Comparison of ENCODE assay signal across 8 cellular contexts in genomic region chr12:57632369-57632897, GRCh38. TPM values are rescaled to one million over a fixed set of nuclear protein-coding genes. Genes with fewer than 3 reads are reported as not detected.
A peak's percentile ranks its signal among the peaks of the same experiment; 100 is the strongest.
DNase-seq lines count a peak whose midpoint lies in the region; ATAC-seq, FAIRE-seq and TF ChIP-seq lines count a peak whose summit lies in the region.

No MANE protein-coding gene starts in this region.

- CTCF ChIA-PET in A549 (lab: Yijun Ruan, JAX), result interaction anchor here (0.6 to 5.2 kb wide), 35 partner anchors 8 to 170 kb away, joined by 3 to 76 read pairs (median 4); no protein-coding TSS in a partner anchor
- CTCF ChIA-PET in OCI-LY7 (lab: Charles Lee; ENCODE audit: unreplicated experiment), result interaction anchor here (0.6 to 1.7 kb wide), 2 partner anchors 51 to 174 kb away, joined by 3 to 5 read pairs; no protein-coding TSS in a partner anchor
- CTCF ChIA-PET in HepG2 (lab: Yijun Ruan, JAX; ENCODE audit: low intra/inter-chr PET ratio, low total read pairs), result interaction anchor here (1.5 to 2.0 kb wide), 2 partner anchors 49 to 61 kb away, joined by 6 to 9 read pairs; partner anchors contain the start of gene OS9

- intact Hi-C loops in OCI-LY7 (cut with micrococcal nuclease; ENCODE audit: unreplicated experiment) (loop anchor here (5.0 kb wide), 1 partner anchor 60 kb away; the partner anchor contains the start of gene OS9), HepG2 (cut with micrococcal nuclease; ENCODE audit: unreplicated experiment) (loop anchor here (2.0 kb wide), 2 partner anchors 42 to 60 kb away; partner anchors contain the start of gene PIP4K2C)

- BruUV-seq in OCI-LY7 (replicated peaks; lab: Mats Ljungman, UMichigan) (no TSS peak), HepG2 (replicated peaks; lab: Mats Ljungman, UMichigan) (TSS peak; percentile 47)

- in situ Hi-C loops in HepG2 (cut with HindIII; ENCODE audit: extremely low pct_ligation_motif_present, low pct_unique_long_range_greater_than_20kb), result no loop called here

- no peak for TF ChIP-seq CTCF in A549 (IDR thresholded peaks at IDR 0.05)
- TF ChIP-seq CTCF in OCI-LY7 (conservative IDR thresholded peaks at IDR 0.05; ENCODE audit: low read length), result no peak
- no peak for TF ChIP-seq CTCF in HepG2 (CRISPR knock-in tag; IDR thresholded peaks at IDR 0.05)

- TF ChIP-seq EP300 in A549 (IDR thresholded peaks at IDR 0.05) (no peak), HepG2 (IDR thresholded peaks at IDR 0.05; ENCODE audit: low read depth in 2 of 2, low read length in 2 of 2) (no peak), HepG2 (CRISPR knock-in tag; IDR thresholded peaks at IDR 0.05; ENCODE audit: borderline replicate concordance) (no peak)

- H3K79me2 ChIP-seq in OCI-LY7 (ENCODE audit: insufficient read depth, low read depth, low read length), result no peaks in the 10 kb centered on the region
- H3K79me2 ChIP-seq in HepG2 (ENCODE audit: insufficient read depth, low read length), result no peaks in the 10 kb centered on the region

- peak overlapping the region; percentile 63; the same call in 1 of the 2 replicates for H3K9ac ChIP-seq in HepG2 (ENCODE audit: insufficient read depth, low read depth, low read length)

- H3K4me3 ChIP-seq in A549 (peak overlapping the region; percentile 83), OCI-LY7 (ENCODE audit: low read depth, low read length, poor library complexity, severe bottlenecking) (peak overlapping the region; percentile 58), HepG2 (replicated peaks in 1 of 3; ENCODE audit: insufficient read depth in 1 of 3, low read depth in 2 of 3, low read length in 3 of 3) (peak overlapping the region; percentile 66 to 77 (median 68)), thymus (ENCODE audit: low read length) (peak overlapping the region; percentile 44)

- no peaks in the 10 kb centered on the region; a peak in 1 of 5 replicates for H3K27me3 ChIP-seq in HepG2 (ENCODE audit: control insufficient read depth in 1 of 2, insufficient read depth in 2 of 2, low read length in 2 of 2)
- H3K27me3 ChIP-seq in thymus (ENCODE audit: control insufficient read depth, insufficient read depth), result peaks cover 65% of the 10 kb centered on the region

- no peaks in the 10 kb centered on the region for H3K36me3 ChIP-seq in OCI-LY7 (ENCODE audit: insufficient read depth, low read length)
- H3K36me3 ChIP-seq in HepG2 (replicated peaks in 1 of 2; ENCODE audit: control insufficient read depth in 1 of 2, insufficient read depth in 2 of 2, low read length in 2 of 2), result 0 out of 5 replicates have a peak, but pooled peaks cover 0 to 3% of the 10 kb centered on the region in 2 experiments
- H3K36me3 ChIP-seq in thymus (ENCODE audit: control insufficient read depth, insufficient read depth), result no peaks in the 10 kb centered on the region

- ATAC-seq in A549, result peak; percentile 45 to 62
- ATAC-seq in GM18502 (IDR thresholded peaks at IDR 0.05; ENCODE audit: poor library complexity, unreplicated experiment), result peak; percentile 4
- peak; percentile 75 for ATAC-seq in HepG2
- no peak for ATAC-seq in HG03025 (IDR thresholded peaks at IDR 0.05; ENCODE audit: low FRiP score, unreplicated experiment)

- peaks cover 13% of the 10 kb centered on the region for H3K4me1 ChIP-seq in A549
- H3K4me1 ChIP-seq in OCI-LY7 (ENCODE audit: insufficient read depth, low read length, poor library complexity, severe bottlenecking), result no peaks in the 10 kb centered on the region
- H3K4me1 ChIP-seq in HepG2 (ENCODE audit: insufficient read depth, low read length), result peaks cover 22% of the 10 kb centered on the region
- H3K4me1 ChIP-seq in thymus (ENCODE audit: control insufficient read depth, insufficient read depth, low read length), result no peaks in the 10 kb centered on the region

- DNase-seq in A549 (ENCODE audit: low read depth in 1 of 2, low spot score in 1 of 2) (peak in 1 of 2 experiments; percentile 43), OCI-LY7 (ENCODE audit: low spot score) (no peak), HepG2 (ENCODE audit: low spot score) (no peak), SIG-M5 treated with dmso at 0.1 percent for 504 hours (lab: John Stamatoyannopoulos, UW; ENCODE audit: unreplicated experiment) (no peak)
- DNase-seq in central memory CD4-positive, alpha-beta T cell, result peak; percentile 17

- no peaks in the 10 kb centered on the region for H3K9me3 ChIP-seq in A549
- no peaks in the 10 kb centered on the region for H3K9me3 ChIP-seq in OCI-LY7 (ENCODE audit: low read length)
- no peaks in the 10 kb centered on the region for H3K9me3 ChIP-seq in HepG2 (ENCODE audit: low read length)
- no peaks in the 10 kb centered on the region for H3K9me3 ChIP-seq in thymus (ENCODE audit: control insufficient read depth)

- 2% methylated on average over 10 of the region's 44 CpGs for WGBS in A549 (ENCODE audit: missing lambda C conversion rate)
- 8% methylated on average over 18 of the region's 44 CpGs for WGBS in HepG2 (ENCODE audit: low lambda C conversion rate)
- 1% methylated on average over 44 of the region's 44 CpGs for WGBS in thymus

- TF ChIP-seq POLR2A in A549 (IDR thresholded peaks at IDR 0.05; ENCODE audit: low read length) (peak; percentile 16; the same call in 1 of the 2 replicates), HepG2 (IDR thresholded peaks at IDR 0.05; ENCODE audit: insufficient read depth in 1 of 2, low read depth in 2 of 2, low read length in 2 of 2) (no peak)

- FAIRE-seq in A549 (lab: Jason Lieb, UNC) (no peak), HepG2 (lab: Jason Lieb, UNC) (no peak)

- H3K4me2 ChIP-seq in A549 (peak overlapping the region; percentile 97), OCI-LY7 (ENCODE audit: low read length) (peak overlapping the region; percentile 81), HepG2 (ENCODE audit: low read depth, low read length) (peak overlapping the region; percentile 87)

- TF ChIP-seq RAD21 in A549 (conservative IDR thresholded peaks at IDR 0.05 in 1 of 2, IDR thresholded peaks at IDR 0.05 in 1 of 2) (no peak), HepG2 (CRISPR knock-in tag; IDR thresholded peaks at IDR 0.05) (no peak)

- H3K27ac ChIP-seq in A549, result peak overlapping the region; percentile 94
- no peak overlapping the region for H3K27ac ChIP-seq in OCI-LY7 (ENCODE audit: low read depth, low read length, poor library complexity, severe bottlenecking)
- no peak overlapping the region for H3K27ac ChIP-seq in HepG2 (ENCODE audit: extremely low read length, insufficient read depth, low read length)
- H3K27ac ChIP-seq in thymus (ENCODE audit: low read depth), result no peak overlapping the region

- H2AFZ ChIP-seq in OCI-LY7 (ENCODE audit: low read length) (peak overlapping the region; percentile 29; the same call in 1 of the 2 replicates), HepG2 (ENCODE audit: low read length) (no peak overlapping the region)

- H3K9me2 ChIP-seq in OCI-LY7 (ENCODE audit: insufficient read depth, low read length), result no peaks in the 10 kb centered on the region

- no peaks in the 10 kb centered on the region for H4K20me1 ChIP-seq in OCI-LY7 (ENCODE audit: insufficient read depth, low read length)
- H4K20me1 ChIP-seq in HepG2 (ENCODE audit: insufficient read depth, low read length), result no peaks in the 10 kb centered on the region

- POLR2A ChIA-PET in A549 (lab: Yijun Ruan, JAX), result no interaction called here
- POLR2A ChIA-PET in OCI-LY7 (lab: Charles Lee), result interaction anchor here (0.5 to 0.6 kb wide), 2 partner anchors 300 to 955 kb away, joined by 3 to 4 read pairs; no protein-coding TSS in a partner anchor
- POLR2A ChIA-PET in HepG2 (lab: Yijun Ruan, JAX), result interaction anchor here (0.6 to 1.1 kb wide), 5 partner anchors 10 to 116 kb away, joined by 3 to 4 read pairs (median 3); partner anchors contain the start of gene DDIT3

RNA-seq across cellular contexts. Expression of gene B4GALNT1, which starts 0.6 kb away (rescaled TPM):
- polyA plus RNA-seq in A549 (2011; rRNA removed), result 25.7 and 27.0 TPM in 2 replicates
- polyA plus RNA-seq in A549 (2012; cell fraction: cytosol; rRNA removed), result 54.1 and 77.8 TPM in 2 replicates
- 109 and 163 TPM in 2 replicates for polyA plus RNA-seq in A549 (2012; cell fraction: nucleus; rRNA removed)
- 33.2 to 35.1 TPM (median 33.4 TPM) in 3 replicates for polyA plus RNA-seq in A549 (2017; fragmentation: RNase III; extraction: RNeasy Plus Mini Kit Qiagen cat#74134 plus additional on column Dnase treatment)
- polyA minus RNA-seq in A549 (2011; rRNA and poly(A)+ RNA removed), result 31.2 and 40.5 TPM in 2 replicates
- total RNA-seq in OCI-LY7 (2014; rRNA removed; shearing (Covaris generic)), result 1.1 and 1.2 TPM in 2 replicates
- 3.1 and 3.8 TPM in 2 replicates for total RNA-seq in OCI-LY7 (2022)
- 1.9 and 4.5 TPM in 2 replicates for total RNA-seq in HepG2 (2016; rRNA removed; fragmentation: Illumina TruSeq; extraction: Trizol)
- total RNA-seq in HepG2 (2016; cell fraction: cytosol; rRNA removed; fragmentation: Illumina TruSeq; extraction: Trizol; ENCODE audit: low read depth), result 1.8 and 2.2 TPM in 2 replicates
- 2.9 and 5.7 TPM in 2 replicates for total RNA-seq in HepG2 (2016; cell fraction: insoluble cytoplasmic fraction; rRNA removed; fragmentation: Illumina TruSeq; extraction: Trizol)
- total RNA-seq in HepG2 (2016; cell fraction: membrane; rRNA removed; fragmentation: Illumina TruSeq; extraction: Trizol), result 2.5 and 3.5 TPM in 2 replicates
- 5.8 and 8.3 TPM in 2 replicates for total RNA-seq in HepG2 (2016; cell fraction: nucleus; rRNA removed; fragmentation: Illumina TruSeq; extraction: Trizol)
- polyA plus RNA-seq in HepG2 (2011; rRNA removed), result 5.4 and 5.9 TPM in 2 replicates
- 2.9 and 4.0 TPM in 2 replicates for polyA plus RNA-seq in HepG2 (2011; cell fraction: cytosol; rRNA removed)
- polyA plus RNA-seq in HepG2 (2011; cell fraction: nucleus; rRNA removed), result 18.7 and 19.0 TPM in 2 replicates
- 1.8 and 3.8 TPM in 2 replicates for polyA plus RNA-seq in HepG2 (2012)
- 0.94 and 1.2 TPM in 2 replicates for polyA plus RNA-seq in HepG2 (2016; cell fraction: cytosol; fragmentation: Illumina TruSeq; extraction: Trizol; ENCODE audit: low read depth)
- polyA plus RNA-seq in HepG2 (2016; cell fraction: insoluble cytoplasmic fraction; fragmentation: Illumina TruSeq; extraction: Trizol; ENCODE audit: low read depth), result 3.4 and 3.9 TPM in 2 replicates
- 2.4 and 2.9 TPM in 2 replicates for polyA plus RNA-seq in HepG2 (2016; cell fraction: membrane; fragmentation: Illumina TruSeq; extraction: Trizol; ENCODE audit: low read depth)
- polyA plus RNA-seq in HepG2 (2016; cell fraction: nucleus; fragmentation: Illumina TruSeq; extraction: Trizol; ENCODE audit: insufficient read depth, low read depth), result 13.0 and 13.7 TPM in 2 replicates
- 8.1 and 22.4 TPM in 2 replicates for polyA minus RNA-seq in HepG2 (2011; rRNA and poly(A)+ RNA removed; ENCODE audit: low replicate concordance)
- 2.5 and 3.0 TPM in 2 replicates for polyA minus RNA-seq in HepG2 (2011; cell fraction: cytosol; rRNA and poly(A)+ RNA removed)
- 8.2 and 8.8 TPM in 2 replicates for polyA minus RNA-seq in HepG2 (2011; cell fraction: nucleus; rRNA and poly(A)+ RNA removed)
- polyA plus RNA-seq in thymus, result 1.3 TPM

RNA-seq across cellular contexts. Expression of gene ARHGEF25, which starts 21.2 kb away (rescaled TPM):
- polyA plus RNA-seq in A549 (2011; rRNA removed) (9.3 and 9.9 TPM in 2 replicates), A549 (2017; fragmentation: RNase III; extraction: RNeasy Plus Mini Kit Qiagen cat#74134 plus additional on column Dnase treatment) (8.0 to 13.8 TPM (median 11.9 TPM) in 3 replicates), HepG2 (2011; rRNA removed) (12.5 and 15.3 TPM in 2 replicates), thymus (8.5 TPM)
- polyA plus RNA-seq in A549 (2012; cell fraction: cytosol; rRNA removed), result 8.2 and 9.6 TPM in 2 replicates
- 21.2 and 25.6 TPM in 2 replicates for polyA plus RNA-seq in A549 (2012; cell fraction: nucleus; rRNA removed)
- 5.6 and 9.4 TPM in 2 replicates for polyA minus RNA-seq in A549 (2011; rRNA and poly(A)+ RNA removed)
- not detected in 2 replicates for total RNA-seq in OCI-LY7 (2014; rRNA removed; shearing (Covaris generic))
- total RNA-seq in OCI-LY7 (2022) (not detected in 2 replicates), HepG2 (2016; rRNA removed; fragmentation: Illumina TruSeq; extraction: Trizol) (10.1 and 11.5 TPM in 2 replicates)
- total RNA-seq in HepG2 (2016; cell fraction: cytosol; rRNA removed; fragmentation: Illumina TruSeq; extraction: Trizol; ENCODE audit: low read depth), result 8.4 and 8.9 TPM in 2 replicates
- 8.3 and 14.8 TPM in 2 replicates for total RNA-seq in HepG2 (2016; cell fraction: insoluble cytoplasmic fraction; rRNA removed; fragmentation: Illumina TruSeq; extraction: Trizol)
- 16.1 and 18.0 TPM in 2 replicates for total RNA-seq in HepG2 (2016; cell fraction: membrane; rRNA removed; fragmentation: Illumina TruSeq; extraction: Trizol)
- total RNA-seq in HepG2 (2016; cell fraction: nucleus; rRNA removed; fragmentation: Illumina TruSeq; extraction: Trizol), result 9.2 and 9.6 TPM in 2 replicates
- 8.5 and 8.9 TPM in 2 replicates for polyA plus RNA-seq in HepG2 (2011; cell fraction: cytosol; rRNA removed)
- 77.8 and 83.0 TPM in 2 replicates for polyA plus RNA-seq in HepG2 (2011; cell fraction: nucleus; rRNA removed)
- 15.4 and 15.7 TPM in 2 replicates for polyA plus RNA-seq in HepG2 (2012)
- polyA plus RNA-seq in HepG2 (2016; cell fraction: cytosol; fragmentation: Illumina TruSeq; extraction: Trizol; ENCODE audit: low read depth), result 6.4 and 8.2 TPM in 2 replicates
- 8.6 and 9.4 TPM in 2 replicates for polyA plus RNA-seq in HepG2 (2016; cell fraction: insoluble cytoplasmic fraction; fragmentation: Illumina TruSeq; extraction: Trizol; ENCODE audit: low read depth)
- 11.4 and 11.5 TPM in 2 replicates for polyA plus RNA-seq in HepG2 (2016; cell fraction: membrane; fragmentation: Illumina TruSeq; extraction: Trizol; ENCODE audit: low read depth)
- polyA plus RNA-seq in HepG2 (2016; cell fraction: nucleus; fragmentation: Illumina TruSeq; extraction: Trizol; ENCODE audit: insufficient read depth, low read depth), result 21.2 and 28.6 TPM in 2 replicates
- polyA minus RNA-seq in HepG2 (2011; rRNA and poly(A)+ RNA removed; ENCODE audit: low replicate concordance), result 6.2 TPM in 1 of 2 replicates, not detected in the other
- polyA minus RNA-seq in HepG2 (2011; cell fraction: cytosol; rRNA and poly(A)+ RNA removed), result 2.9 and 3.3 TPM in 2 replicates
- 11.8 and 12.6 TPM in 2 replicates for polyA minus RNA-seq in HepG2 (2011; cell fraction: nucleus; rRNA and poly(A)+ RNA removed)

RNA-seq across cellular contexts. Expression of gene DTX3, which starts 27.8 kb away (rescaled TPM):
- polyA plus RNA-seq in A549 (2011; rRNA removed), result 21.7 and 29.6 TPM in 2 replicates
- 25.2 and 28.8 TPM in 2 replicates for polyA plus RNA-seq in A549 (2012; cell fraction: cytosol; rRNA removed)
- 113 and 120 TPM in 2 replicates for polyA plus RNA-seq in A549 (2012; cell fraction: nucleus; rRNA removed)
- polyA plus RNA-seq in A549 (2017; fragmentation: RNase III; extraction: RNeasy Plus Mini Kit Qiagen cat#74134 plus additional on column Dnase treatment), result 18.1 to 26.2 TPM (median 24.7 TPM) in 3 replicates
- 17.1 and 17.7 TPM in 2 replicates for polyA minus RNA-seq in A549 (2011; rRNA and poly(A)+ RNA removed)
- not detected in 2 replicates for total RNA-seq in OCI-LY7 (2014; rRNA removed; shearing (Covaris generic))
- 0.11 TPM in 1 of 2 replicates, not detected in the other for total RNA-seq in OCI-LY7 (2022)
- 5.4 and 9.0 TPM in 2 replicates for total RNA-seq in HepG2 (2016; rRNA removed; fragmentation: Illumina TruSeq; extraction: Trizol)
- total RNA-seq in HepG2 (2016; cell fraction: cytosol; rRNA removed; fragmentation: Illumina TruSeq; extraction: Trizol; ENCODE audit: low read depth), result 4.1 and 4.8 TPM in 2 replicates
- total RNA-seq in HepG2 (2016; cell fraction: insoluble cytoplasmic fraction; rRNA removed; fragmentation: Illumina TruSeq; extraction: Trizol), result 4.3 and 9.2 TPM in 2 replicates
- 8.4 and 9.4 TPM in 2 replicates for total RNA-seq in HepG2 (2016; cell fraction: membrane; rRNA removed; fragmentation: Illumina TruSeq; extraction: Trizol)
- 9.5 and 11.0 TPM in 2 replicates for total RNA-seq in HepG2 (2016; cell fraction: nucleus; rRNA removed; fragmentation: Illumina TruSeq; extraction: Trizol)
- 27.2 and 28.7 TPM in 2 replicates for polyA plus RNA-seq in HepG2 (2011; rRNA removed)
- polyA plus RNA-seq in HepG2 (2011; cell fraction: cytosol; rRNA removed), result 13.0 and 16.9 TPM in 2 replicates
- polyA plus RNA-seq in HepG2 (2011; cell fraction: nucleus; rRNA removed), result 170 and 204 TPM in 2 replicates
- 11.6 and 13.9 TPM in 2 replicates for polyA plus RNA-seq in HepG2 (2012)
- polyA plus RNA-seq in HepG2 (2016; cell fraction: cytosol; fragmentation: Illumina TruSeq; extraction: Trizol; ENCODE audit: low read depth), result 4.0 and 4.6 TPM in 2 replicates
- polyA plus RNA-seq in HepG2 (2016; cell fraction: insoluble cytoplasmic fraction; fragmentation: Illumina TruSeq; extraction: Trizol; ENCODE audit: low read depth), result 6.2 and 8.3 TPM in 2 replicates
- polyA plus RNA-seq in HepG2 (2016; cell fraction: membrane; fragmentation: Illumina TruSeq; extraction: Trizol; ENCODE audit: low read depth), result 9.6 and 10.1 TPM in 2 replicates
- 29.4 and 32.9 TPM in 2 replicates for polyA plus RNA-seq in HepG2 (2016; cell fraction: nucleus; fragmentation: Illumina TruSeq; extraction: Trizol; ENCODE audit: insufficient read depth, low read depth)
- polyA minus RNA-seq in HepG2 (2011; rRNA and poly(A)+ RNA removed; ENCODE audit: low replicate concordance), result 16.3 TPM in 1 of 2 replicates, not detected in the other
- polyA minus RNA-seq in HepG2 (2011; cell fraction: cytosol; rRNA and poly(A)+ RNA removed), result 4.4 and 6.0 TPM in 2 replicates
- polyA minus RNA-seq in HepG2 (2011; cell fraction: nucleus; rRNA and poly(A)+ RNA removed), result 14.5 and 15.1 TPM in 2 replicates
- 36.8 TPM for polyA plus RNA-seq in thymus

RNA-seq across cellular contexts. Expression of gene PIP4K2C, which starts 41.4 kb away (rescaled TPM):
- polyA plus RNA-seq in A549 (2011; rRNA removed) (60.9 and 62.9 TPM in 2 replicates), A549 (2017; fragmentation: RNase III; extraction: RNeasy Plus Mini Kit Qiagen cat#74134 plus additional on column Dnase treatment) (30.5 to 35.7 TPM (median 35.3 TPM) in 3 replicates), HepG2 (2011; rRNA removed) (21.7 and 23.3 TPM in 2 replicates), thymus (14.4 TPM)
- polyA plus RNA-seq in A549 (2012; cell fraction: cytosol; rRNA removed), result 22.6 and 29.7 TPM in 2 replicates
- polyA plus RNA-seq in A549 (2012; cell fraction: nucleus; rRNA removed), result 17.0 and 22.1 TPM in 2 replicates
- polyA minus RNA-seq in A549 (2011; rRNA and poly(A)+ RNA removed), result 29.9 and 32.3 TPM in 2 replicates
- total RNA-seq in OCI-LY7 (2014; rRNA removed; shearing (Covaris generic)), result 9.0 and 14.5 TPM in 2 replicates
- total RNA-seq in OCI-LY7 (2022) (14.8 and 15.9 TPM in 2 replicates), HepG2 (2016; rRNA removed; fragmentation: Illumina TruSeq; extraction: Trizol) (23.6 and 26.4 TPM in 2 replicates)
- 2.6 and 2.8 TPM in 2 replicates for total RNA-seq in HepG2 (2016; cell fraction: cytosol; rRNA removed; fragmentation: Illumina TruSeq; extraction: Trizol; ENCODE audit: low read depth)
- 19.8 and 28.3 TPM in 2 replicates for total RNA-seq in HepG2 (2016; cell fraction: insoluble cytoplasmic fraction; rRNA removed; fragmentation: Illumina TruSeq; extraction: Trizol)
- 9.9 and 10.2 TPM in 2 replicates for total RNA-seq in HepG2 (2016; cell fraction: membrane; rRNA removed; fragmentation: Illumina TruSeq; extraction: Trizol)
- total RNA-seq in HepG2 (2016; cell fraction: nucleus; rRNA removed; fragmentation: Illumina TruSeq; extraction: Trizol), result 23.9 TPM in 2 replicates
- 13.2 and 18.6 TPM in 2 replicates for polyA plus RNA-seq in HepG2 (2011; cell fraction: cytosol; rRNA removed)
- polyA plus RNA-seq in HepG2 (2011; cell fraction: nucleus; rRNA removed), result 26.0 and 28.4 TPM in 2 replicates
- 14.2 and 18.4 TPM in 2 replicates for polyA plus RNA-seq in HepG2 (2012)
- 2.2 and 2.3 TPM in 2 replicates for polyA plus RNA-seq in HepG2 (2016; cell fraction: cytosol; fragmentation: Illumina TruSeq; extraction: Trizol; ENCODE audit: low read depth)
- 16.8 and 23.7 TPM in 2 replicates for polyA plus RNA-seq in HepG2 (2016; cell fraction: insoluble cytoplasmic fraction; fragmentation: Illumina TruSeq; extraction: Trizol; ENCODE audit: low read depth)
- 6.3 and 6.4 TPM in 2 replicates for polyA plus RNA-seq in HepG2 (2016; cell fraction: membrane; fragmentation: Illumina TruSeq; extraction: Trizol; ENCODE audit: low read depth)
- polyA plus RNA-seq in HepG2 (2016; cell fraction: nucleus; fragmentation: Illumina TruSeq; extraction: Trizol; ENCODE audit: insufficient read depth, low read depth), result 34.3 and 34.5 TPM in 2 replicates
- 20.4 and 21.5 TPM in 2 replicates for polyA minus RNA-seq in HepG2 (2011; rRNA and poly(A)+ RNA removed; ENCODE audit: low replicate concordance)
- 12.7 and 13.5 TPM in 2 replicates for polyA minus RNA-seq in HepG2 (2011; cell fraction: cytosol; rRNA and poly(A)+ RNA removed)
- 8.1 and 11.4 TPM in 2 replicates for polyA minus RNA-seq in HepG2 (2011; cell fraction: nucleus; rRNA and poly(A)+ RNA removed)

Comparison
In these comparisons a context has a peak if more than half of its experiments do, and no peak if none do; other contexts are left out.
1. H3K27ac ChIP-seq: peak in A549 (2 of 2); none in OCI-LY7 (single experiment), HepG2 (single experiment) and thymus (single experiment).
2. Of the 38 proteins assayed by ChIP-seq in both HepG2 and A549: peak only in HepG2: FOSL2 and NFE2L2; only in A549: MAFK and POLR2A; in both: none; in neither: 34.
3. Peak in every context shown above with its lines, with median percentiles within 50 percentile points of each other: H3K4me2 ChIP-seq and H3K4me3 ChIP-seq.